In the genomic region with DNA sequence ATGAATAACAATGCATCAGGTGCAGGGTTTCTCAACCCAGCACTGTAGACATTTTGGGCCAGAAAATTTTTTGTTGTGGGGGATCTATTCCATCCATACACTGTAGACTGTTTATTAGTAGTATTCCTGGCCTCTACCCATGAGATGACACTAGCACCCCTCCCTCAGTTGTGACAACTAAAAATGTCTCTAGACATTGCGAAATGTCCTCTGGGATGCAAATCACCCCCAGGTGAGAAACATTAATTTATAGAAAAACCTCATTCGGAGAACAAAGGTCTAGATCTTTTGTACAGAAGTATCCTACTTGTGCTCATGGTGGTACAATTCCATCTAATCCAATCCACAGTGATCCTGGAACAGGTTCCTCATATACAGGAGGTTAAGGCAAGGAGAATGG, we compare ENCODE assay signal across 29 cellular contexts. TPM values are rescaled to one million over a fixed set of nuclear protein-coding genes. Genes with fewer than 3 reads are reported as not detected.
"Had no signal": no experiment of that assay in that cellular context is flagged by ENCODE, and none has a peak within 500 bp of the region (broad histone marks: within the 10 kb centered on the region; RNA-seq: fewer than 3 reads in every experiment).

No MANE protein-coding gene starts in this region.

- H3K9me3 ChIP-seq: left ventricle myocardium inferior, lower lobe of right lung, psoas muscle, spleen, tibial artery, upper lobe of left lung, uterus had no signal

- DNase-seq: foreskin melanocyte; head of caudate nucleus; kidney; left cardiac atrium; left ventricle myocardium inferior; lower lobe of right lung; psoas muscle; retina; spleen; stimulated activated CD4-positive, alpha-beta T cell treated with anti-CD3 and anti-CD28 coated beads, Interleukin-15, amount 100 ng/mL, for 24 hours; stimulated activated CD4-positive, alpha-beta T cell treated with anti-CD3 and anti-CD28 coated beads, Interleukin-1b, Interleukin-23, amount 100 ng/mL, for 48 hours; stimulated activated CD4-positive, alpha-beta T cell treated with anti-CD3 and anti-CD28 coated beads, Interleukin-4, amount 100 ng/mL, for 24 hours; tibial artery; upper lobe of left lung; uterus had no signal

- H3K9me3 Mint-ChIP-seq: dendritic cell treated with granulocyte-macrophage colony-stimulating factor and Interleukin-4, amounts not matched to agents 40 ng/mL and 50 ng/mL, for 4 days; memory B cell; mesothelial cell of epicardium; nephron; stimulated activated memory B cell treated with anti-CD40 and anti-IgM and Interleukin-4, amounts not matched to agents 10 μg/mL and 1 μg/mL and 100 μg/mL, for 72 hours; stimulated activated naive CD8-positive, alpha-beta T cell treated with anti-CD3 and anti-CD28 coated beads, Interleukin-15, Interleukin-2, amounts not matched to agents 100 ng/mL and 50 ng/mL, for 24 hours had no signal

- H3K4me3 Mint-ChIP-seq: dendritic cell treated with granulocyte-macrophage colony-stimulating factor and Interleukin-4, amounts not matched to agents 40 ng/mL and 50 ng/mL, for 4 days; memory B cell; mesothelial cell of epicardium; stimulated activated memory B cell treated with anti-CD40 and anti-IgM and Interleukin-4, amounts not matched to agents 10 μg/mL and 1 μg/mL and 100 μg/mL, for 72 hours; stimulated activated naive CD8-positive, alpha-beta T cell treated with anti-CD3 and anti-CD28 coated beads, Interleukin-15, Interleukin-2, amounts not matched to agents 100 ng/mL and 50 ng/mL, for 24 hours had no signal

- ATAC-seq: left cardiac atrium; lower lobe of right lung; psoas muscle; sciatic nerve; stimulated activated memory B cell treated with anti-CD40 and anti-IgM and Interleukin-4, amounts not matched to agents 10 μg/mL and 1 μg/mL and 100 μg/mL, for 72 hours had no signal

- H3K27ac Mint-ChIP-seq: dendritic cell treated with granulocyte-macrophage colony-stimulating factor and Interleukin-4, amounts not matched to agents 40 ng/mL and 50 ng/mL, for 4 days; memory B cell; mesothelial cell of epicardium; nephron; stimulated activated memory B cell treated with anti-CD40 and anti-IgM and Interleukin-4, amounts not matched to agents 10 μg/mL and 1 μg/mL and 100 μg/mL, for 72 hours; stimulated activated naive CD8-positive, alpha-beta T cell treated with anti-CD3 and anti-CD28 coated beads, Interleukin-15, Interleukin-2, amounts not matched to agents 100 ng/mL and 50 ng/mL, for 24 hours had no signal

- H3K27me3 Mint-ChIP-seq: dendritic cell treated with granulocyte-macrophage colony-stimulating factor and Interleukin-4, amounts not matched to agents 40 ng/mL and 50 ng/mL, for 4 days; memory B cell; stimulated activated memory B cell treated with anti-CD40 and anti-IgM and Interleukin-4, amounts not matched to agents 10 μg/mL and 1 μg/mL and 100 μg/mL, for 72 hours; stimulated activated naive CD8-positive, alpha-beta T cell treated with anti-CD3 and anti-CD28 coated beads, Interleukin-15, Interleukin-2, amounts not matched to agents 100 ng/mL and 50 ng/mL, for 24 hours had no signal

RNA-seq across cellular contexts. Expression of a gene that starts 58.0 kb away (rescaled TPM):
- total RNA-seq: endothelial cell of umbilical vein, hepatocyte, kidney, left cardiac atrium, left ventricle myocardium inferior, lower lobe of right lung, mesothelial cell of epicardium, mucosa of gallbladder, myocyte, omental fat pad, psoas muscle, sciatic nerve, skeletal muscle tissue, spleen, temporal lobe, upper lobe of left lung, uterus had no signal
